In the genomic region with DNA sequence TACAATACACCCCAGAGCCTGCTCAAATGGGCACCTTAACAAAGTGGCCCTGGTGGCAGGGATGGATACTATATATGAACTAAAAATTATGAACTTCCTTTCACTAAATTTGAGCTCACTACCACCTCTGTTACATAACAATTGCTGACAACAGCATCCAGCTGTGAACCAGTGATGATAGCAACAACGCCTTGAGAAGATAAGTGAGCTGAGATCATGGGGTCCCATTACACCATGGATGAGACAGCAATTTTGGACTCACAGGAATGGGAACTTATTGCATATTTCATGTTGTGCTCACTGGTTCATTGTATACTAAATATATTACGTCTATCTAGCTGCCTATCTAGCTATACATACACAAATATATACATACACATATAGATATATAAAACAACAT, we compare ENCODE assay signal across 1 cellular context.
TF ChIP-seq lines count a peak whose summit lies in the region.

No MANE protein-coding gene starts in this region.

TF ChIP-seq in K562, 482 proteins besides CTCF, POLR2A, EP300 and RAD21 (continued from another document and continues in another):
- TF ChIP-seq SIRT6 (IDR thresholded peaks at IDR 0.05; ENCODE audit: low read depth, low read length), result no peak
- no peak for TF ChIP-seq ZNF133 (CRISPR knock-in tag; IDR thresholded peaks at IDR 0.05)
- no peak; the same call in 1 of the 2 replicates for TF ChIP-seq CEBPG (CRISPR knock-in tag; IDR thresholded peaks at IDR 0.05)
- TF ChIP-seq CEBPG (tag; conservative IDR thresholded peaks at IDR 0.05 in 1 of 2, IDR thresholded peaks at IDR 0.05 in 1 of 2), result peak; percentile 54 to 75
- no peak for TF ChIP-seq AFF4 (CRISPR knock-in tag; IDR thresholded peaks at IDR 0.05)
- no peak for TF ChIP-seq ZNF24 (IDR thresholded peaks at IDR 0.05)
- TF ChIP-seq, protein P1, sequence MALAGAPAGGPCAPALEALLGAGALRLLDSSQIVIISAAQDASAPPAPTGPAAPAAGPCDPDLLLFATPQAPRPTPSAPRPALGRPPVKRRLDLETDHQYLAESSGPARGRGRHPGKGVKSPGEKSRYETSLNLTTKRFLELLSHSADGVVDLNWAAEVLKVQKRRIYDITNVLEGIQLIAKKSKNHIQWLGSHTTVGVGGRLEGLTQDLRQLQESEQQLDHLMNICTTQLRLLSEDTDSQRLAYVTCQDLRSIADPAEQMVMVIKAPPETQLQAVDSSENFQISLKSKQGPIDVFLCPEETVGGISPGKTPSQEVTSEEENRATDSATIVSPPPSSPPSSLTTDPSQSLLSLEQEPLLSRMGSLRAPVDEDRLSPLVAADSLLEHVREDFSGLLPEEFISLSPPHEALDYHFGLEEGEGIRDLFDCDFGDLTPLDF (CRISPR knock-in tag; IDR thresholded peaks at IDR 0.05), result no peak
- TF ChIP-seq WHSC1 (IDR thresholded peaks at IDR 0.05; ENCODE audit: low read length), result no peak
- no peak for TF ChIP-seq ZNF668 (CRISPR knock-in tag; IDR thresholded peaks at IDR 0.05)
- TF ChIP-seq MEIS2 (IDR thresholded peaks at IDR 0.05; ENCODE audit: partially characterized antibody), result peak; percentile 72
- TF ChIP-seq SMAD4 (CRISPR knock-in tag; conservative IDR thresholded peaks at IDR 0.05), result no peak
- TF ChIP-seq ZNF124 (CRISPR knock-in tag; IDR thresholded peaks at IDR 0.05), result no peak
- TF ChIP-seq, protein P2, sequence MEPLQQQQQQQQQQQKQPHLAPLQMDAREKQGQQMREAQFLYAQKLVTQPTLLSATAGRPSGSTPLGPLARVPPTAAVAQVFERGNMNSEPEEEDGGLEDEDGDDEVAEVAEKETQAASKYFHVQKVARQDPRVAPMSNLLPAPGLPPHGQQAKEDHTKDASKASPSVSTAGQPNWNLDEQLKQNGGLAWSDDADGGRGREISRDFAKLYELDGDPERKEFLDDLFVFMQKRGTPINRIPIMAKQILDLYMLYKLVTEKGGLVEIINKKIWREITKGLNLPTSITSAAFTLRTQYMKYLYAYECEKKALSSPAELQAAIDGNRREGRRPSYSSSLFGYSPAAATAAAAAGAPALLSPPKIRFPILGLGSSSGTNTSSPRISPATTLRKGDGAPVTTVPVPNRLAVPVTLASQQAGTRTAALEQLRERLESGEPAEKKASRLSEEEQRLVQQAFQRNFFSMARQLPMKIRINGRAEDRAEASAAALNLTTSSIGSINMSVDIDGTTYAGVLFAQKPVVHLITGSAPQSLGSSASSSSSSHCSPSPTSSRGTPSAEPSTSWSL (CRISPR knock-in tag; IDR thresholded peaks at IDR 0.05; ENCODE audit: borderline replicate concordance), result no peak
- TF ChIP-seq IRF1 (CRISPR knock-in tag; IDR thresholded peaks at IDR 0.05; ENCODE audit: borderline replicate concordance), result no peak
- TF ChIP-seq BRD4 (IDR thresholded peaks at IDR 0.05), result no peak
- peak; percentile 81 for TF ChIP-seq ARID1B (IDR thresholded peaks at IDR 0.05)
- TF ChIP-seq MIER1 (IDR thresholded peaks at IDR 0.05; ENCODE audit: low read depth), result no peak
- no peak for TF ChIP-seq HDGF (IDR thresholded peaks at IDR 0.05)
- TF ChIP-seq MAFK (IDR thresholded peaks at IDR 0.05; ENCODE audit: low read length), result peak; percentile 85
- TF ChIP-seq HDAC3 (IDR thresholded peaks at IDR 0.05; ENCODE audit: borderline replicate concordance, partially characterized antibody), result peak; percentile 61
- no peak for TF ChIP-seq YBX1 (IDR thresholded peaks at IDR 0.05)
- TF ChIP-seq MXI1 (IDR thresholded peaks at IDR 0.05; ENCODE audit: low read depth, low read length), result no peak
- peak; percentile 66 for TF ChIP-seq FOSL1 (tag; conservative IDR thresholded peaks at IDR 0.05)
- TF ChIP-seq ZNF449 (CRISPR knock-in tag; IDR thresholded peaks at IDR 0.05), result no peak
- no peak for TF ChIP-seq ZNF551 (CRISPR knock-in tag; IDR thresholded peaks at IDR 0.05)
- TF ChIP-seq SIX5 (IDR thresholded peaks at IDR 0.05; ENCODE audit: borderline replicate concordance in 1 of 2, insufficient read depth in 1 of 2, low read depth in 1 of 2, low read length in 2 of 2), result no peak
- TF ChIP-seq NCOA6 (IDR thresholded peaks at IDR 0.05), result no peak
- TF ChIP-seq BMI1 (IDR thresholded peaks at IDR 0.05; ENCODE audit: low read length), result no peak
- no peak for TF ChIP-seq ZBTB8A (IDR thresholded peaks at IDR 0.05; ENCODE audit: partially characterized antibody)
- no peak for TF ChIP-seq GTF2F1 (IDR thresholded peaks at IDR 0.05; ENCODE audit: low read depth, low read length)
- no peak for TF ChIP-seq RFX7 (CRISPR knock-in tag; IDR thresholded peaks at IDR 0.05)
- TF ChIP-seq KDM1A (IDR thresholded peaks at IDR 0.05), result no peak
- TF ChIP-seq HDAC1 (IDR thresholded peaks at IDR 0.05), result no peak
- no peak for TF ChIP-seq GABPB2 (CRISPR knock-in tag; conservative IDR thresholded peaks at IDR 0.05)
- TF ChIP-seq, protein P3, sequence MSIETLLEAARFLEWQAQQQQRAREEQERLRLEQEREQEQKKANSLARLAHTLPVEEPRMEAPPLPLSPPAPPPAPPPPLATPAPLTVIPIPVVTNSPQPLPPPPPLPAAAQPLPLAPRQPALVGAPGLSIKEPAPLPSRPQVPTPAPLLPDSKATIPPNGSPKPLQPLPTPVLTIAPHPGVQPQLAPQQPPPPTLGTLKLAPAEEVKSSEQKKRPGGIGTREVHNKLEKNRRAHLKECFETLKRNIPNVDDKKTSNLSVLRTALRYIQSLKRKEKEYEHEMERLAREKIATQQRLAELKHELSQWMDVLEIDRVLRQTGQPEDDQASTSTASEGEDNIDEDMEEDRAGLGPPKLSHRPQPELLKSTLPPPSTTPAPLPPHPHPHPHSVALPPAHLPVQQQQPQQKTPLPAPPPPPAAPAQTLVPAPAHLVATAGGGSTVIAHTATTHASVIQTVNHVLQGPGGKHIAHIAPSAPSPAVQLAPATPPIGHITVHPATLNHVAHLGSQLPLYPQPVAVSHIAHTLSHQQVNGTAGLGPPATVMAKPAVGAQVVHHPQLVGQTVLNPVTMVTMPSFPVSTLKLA (conservative IDR thresholded peaks at IDR 0.05), result no peak; a peak in 1 of 4 replicates
- no peak for TF ChIP-seq TCF7 (IDR thresholded peaks at IDR 0.05; ENCODE audit: borderline replicate concordance)
- TF ChIP-seq, protein P4, sequence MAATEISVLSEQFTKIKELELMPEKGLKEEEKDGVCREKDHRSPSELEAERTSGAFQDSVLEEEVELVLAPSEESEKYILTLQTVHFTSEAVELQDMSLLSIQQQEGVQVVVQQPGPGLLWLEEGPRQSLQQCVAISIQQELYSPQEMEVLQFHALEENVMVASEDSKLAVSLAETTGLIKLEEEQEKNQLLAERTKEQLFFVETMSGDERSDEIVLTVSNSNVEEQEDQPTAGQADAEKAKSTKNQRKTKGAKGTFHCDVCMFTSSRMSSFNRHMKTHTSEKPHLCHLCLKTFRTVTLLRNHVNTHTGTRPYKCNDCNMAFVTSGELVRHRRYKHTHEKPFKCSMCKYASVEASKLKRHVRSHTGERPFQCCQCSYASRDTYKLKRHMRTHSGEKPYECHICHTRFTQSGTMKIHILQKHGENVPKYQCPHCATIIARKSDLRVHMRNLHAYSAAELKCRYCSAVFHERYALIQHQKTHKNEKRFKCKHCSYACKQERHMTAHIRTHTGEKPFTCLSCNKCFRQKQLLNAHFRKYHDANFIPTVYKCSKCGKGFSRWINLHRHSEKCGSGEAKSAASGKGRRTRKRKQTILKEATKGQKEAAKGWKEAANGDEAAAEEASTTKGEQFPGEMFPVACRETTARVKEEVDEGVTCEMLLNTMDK (IDR thresholded peaks at IDR 0.05; ENCODE audit: borderline replicate concordance, insufficient read depth, low read depth, low read length, poor library complexity, severe bottlenecking), result no peak
- no peak for TF ChIP-seq REST (CRISPR knock-in tag; IDR thresholded peaks at IDR 0.05; ENCODE audit: low read depth)
- no peak for TF ChIP-seq MAZ (CRISPR knock-in tag; conservative IDR thresholded peaks at IDR 0.05 in 1 of 2, IDR thresholded peaks at IDR 0.05 in 1 of 2)
- no peak for TF ChIP-seq ZNF121 (CRISPR knock-in tag; conservative IDR thresholded peaks at IDR 0.05)
- TF ChIP-seq, protein P5, sequence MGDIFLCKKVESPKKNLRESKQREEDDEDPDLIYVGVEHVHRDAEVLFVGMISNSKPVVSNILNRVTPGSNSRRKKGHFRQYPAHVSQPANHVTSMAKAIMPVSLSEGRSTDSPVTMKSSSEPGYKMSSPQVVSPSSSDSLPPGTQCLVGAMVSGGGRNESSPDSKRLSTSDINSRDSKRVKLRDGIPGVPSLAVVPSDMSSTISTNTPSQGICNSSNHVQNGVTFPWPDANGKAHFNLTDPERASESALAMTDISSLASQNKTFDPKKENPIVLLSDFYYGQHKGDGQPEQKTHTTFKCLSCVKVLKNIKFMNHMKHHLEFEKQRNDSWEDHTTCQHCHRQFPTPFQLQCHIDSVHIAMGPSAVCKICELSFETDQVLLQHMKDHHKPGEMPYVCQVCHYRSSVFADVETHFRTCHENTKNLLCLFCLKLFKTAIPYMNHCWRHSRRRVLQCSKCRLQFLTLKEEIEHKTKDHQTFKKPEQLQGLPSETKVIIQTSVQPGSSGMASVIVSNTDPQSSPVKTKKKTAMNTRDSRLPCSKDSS (IDR thresholded peaks at IDR 0.05; ENCODE audit: low read depth, partially characterized antibody), result no peak
- TF ChIP-seq ZKSCAN1 (IDR thresholded peaks at IDR 0.05; ENCODE audit: low read depth, low read length), result no peak
- TF ChIP-seq PTTG1 (tag; IDR thresholded peaks at IDR 0.05; ENCODE audit: low read depth), result no peak
- no peak for TF ChIP-seq FOS (IDR thresholded peaks at IDR 0.05; ENCODE audit: extremely low read depth, insufficient read length)
- no peak for TF ChIP-seq ZNF165 (CRISPR knock-in tag; IDR thresholded peaks at IDR 0.05; ENCODE audit: borderline replicate concordance)
- TF ChIP-seq ZFP30 (CRISPR knock-in tag; IDR thresholded peaks at IDR 0.05; ENCODE audit: borderline replicate concordance), result no peak
